8 cellular contexts compared by ENCODE assay signal in the genomic region with DNA sequence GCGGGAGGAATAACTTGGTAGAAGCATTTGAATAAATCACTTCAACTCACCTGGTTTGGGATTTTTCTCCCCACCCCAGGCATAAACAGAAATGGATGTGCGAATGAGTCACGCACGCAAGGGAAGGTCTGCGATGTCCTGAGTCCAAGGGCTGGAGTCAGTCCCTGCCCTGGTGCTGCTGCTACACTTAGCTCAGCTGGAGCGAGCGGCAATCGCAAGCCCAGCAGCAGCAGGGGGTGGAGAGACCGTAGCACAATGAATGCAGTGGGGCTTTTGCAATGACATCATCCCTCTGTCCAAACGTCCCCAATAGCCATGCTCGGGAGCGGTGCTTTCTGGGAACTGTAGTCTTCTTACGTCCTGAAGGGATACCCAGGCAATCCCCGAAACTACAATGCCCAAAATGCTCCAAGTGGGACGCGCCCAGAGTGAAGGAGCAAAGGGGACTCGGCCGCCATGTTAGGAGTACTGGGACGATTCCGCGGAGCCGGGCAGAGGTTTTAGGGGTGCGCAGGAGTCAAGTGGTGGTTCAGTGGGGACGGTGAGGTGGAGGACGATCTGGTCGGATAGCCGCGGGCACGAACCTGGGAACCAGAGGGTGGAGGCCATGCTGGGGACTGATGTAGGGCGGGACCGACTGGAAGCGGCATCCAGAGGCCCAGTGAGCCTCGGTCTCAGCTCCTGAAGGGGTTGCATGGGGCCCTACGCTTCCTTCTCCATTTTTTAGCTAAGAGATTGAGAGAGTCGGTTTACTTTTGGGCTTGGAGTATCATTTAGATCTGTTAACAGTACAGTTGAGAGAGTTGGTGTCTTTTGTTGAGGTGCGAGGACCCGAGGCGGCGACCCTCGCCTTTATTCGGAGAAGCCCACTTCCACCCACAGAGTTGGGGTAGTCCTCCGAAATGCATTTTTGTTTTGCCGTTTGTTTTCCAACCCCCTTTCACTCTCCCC. TPM values are rescaled to one million over a fixed set of nuclear protein-coding genes. Genes with fewer than 3 reads are reported as not detected.
DNase-seq lines count a peak whose midpoint lies in the region; ATAC-seq and TF ChIP-seq lines count a peak whose summit lies in the region.

A gene with protein sequence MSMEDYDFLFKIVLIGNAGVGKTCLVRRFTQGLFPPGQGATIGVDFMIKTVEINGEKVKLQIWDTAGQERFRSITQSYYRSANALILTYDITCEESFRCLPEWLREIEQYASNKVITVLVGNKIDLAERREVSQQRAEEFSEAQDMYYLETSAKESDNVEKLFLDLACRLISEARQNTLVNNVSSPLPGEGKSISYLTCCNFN (minus strand): TSS at position 257 of the 951 bp plus-strand sequence. CDS start 74,581 bp downstream, outside the sequence.

- peak within 1 kb of the TSS; percentile 95 for H3K4me2 ChIP-seq in GM23338

- H3K79me2 ChIP-seq in GM23338 (replicated peaks; ENCODE audit: insufficient read depth) = peaks cover 46% of the 10 kb centered on the region

- no peak within 1 kb of the TSS for H3K4me3 Mint-ChIP-seq in GM23338
- no peak within 1 kb of the TSS for H3K4me3 Mint-ChIP-seq in naive thymus-derived CD8-positive, alpha-beta T cell

- H3K4me1 ChIP-seq in GM23338 (ENCODE audit: insufficient read depth) = peaks cover 21% of the 10 kb centered on the region

- peak within 1 kb of the TSS; percentile 84 for H3K4me3 ChIP-seq in GM23338

- no peak for TF ChIP-seq CTCF in GM23338 (conservative IDR thresholded peaks at IDR 0.05; ENCODE audit: low read depth in 2 of 2)

- no peaks in the 10 kb centered on the region for H3K9me3 Mint-ChIP-seq in GM23338
- no peaks in the 10 kb centered on the region for H3K9me3 Mint-ChIP-seq in naive thymus-derived CD8-positive, alpha-beta T cell

- no peaks in the 10 kb centered on the region for H3K9me2 ChIP-seq in GM23338 (ENCODE audit: insufficient read depth)

- H3K4me1 Mint-ChIP-seq in GM23338 = peaks cover 12% of the 10 kb centered on the region
- peaks cover 8 to 41% (median 25%) of the 10 kb centered on the region in 4 donors for H3K4me1 Mint-ChIP-seq in naive thymus-derived CD8-positive, alpha-beta T cell

- H3F3A ChIP-seq in GM23338 (replicated peaks; ENCODE audit: low read depth) = no peaks in the 10 kb centered on the region

- peaks cover 9% of the 10 kb centered on the region; the same call in 1 of the 2 replicates for H4K20me1 ChIP-seq in GM23338 (replicated peaks; ENCODE audit: insufficient read depth)

- DNase-seq in Daoy (ENCODE audit: low read depth) = peak; percentile 99
- DNase-seq in GM23338 (ENCODE audit: low spot score) = peak; percentile 100
- peak; percentile 99 to 100 for DNase-seq in Kasumi-1 (lab: John Stamatoyannopoulos, UW)
- DNase-seq in RKO (ENCODE audit: low spot score) = peak; percentile 100
- peak; percentile 79 to 87 for DNase-seq in activated T-helper 1 cell treated with anti-CD3 and anti-CD28 coated beads, Interleukin-2, amount 50 U/mL, for 16 hours (ENCODE audit: low read depth in 1 of 2, low spot score in 1 of 2)
- DNase-seq in fibroblast of peridontal ligament (ENCODE audit: extremely low read depth) = peak; percentile 100
- peak; percentile 70 to 98 (median 94) for DNase-seq in naive thymus-derived CD8-positive, alpha-beta T cell
- DNase-seq in stimulated activated naive CD4-positive, alpha-beta T cell (lab: John Stamatoyannopoulos, UW) = peak; percentile 80 to 96 (median 93)

- peak within 1 kb of the TSS; percentile 15 for H2AFZ ChIP-seq in GM23338

- ATAC-seq in GM23338 = peak; percentile 96
- ATAC-seq in naive thymus-derived CD8-positive, alpha-beta T cell = peak; percentile 94 to 95

- peaks cover 14% of the 10 kb centered on the region; the same call in 1 of the 2 replicates for H3K36me3 ChIP-seq in GM23338 (ENCODE audit: insufficient read depth)

- H3K27ac ChIP-seq in GM23338 (ENCODE audit: low read depth) = peak within 1 kb of the TSS; percentile 91

- H3K27ac Mint-ChIP-seq in GM23338 = no peak within 1 kb of the TSS
- no peak within 1 kb of the TSS for H3K27ac Mint-ChIP-seq in naive thymus-derived CD8-positive, alpha-beta T cell

- POLR2A ChIA-PET in naive thymus-derived CD8-positive, alpha-beta T cell (lab: Charles Lee) = interaction anchor here (0.6 to 6.6 kb wide), 17 partner anchors 9 to 178 kb away, joined by 3 to 67 read pairs (median 4); a partner anchor contains a TSS

- H3K27me3 ChIP-seq in GM23338 (ENCODE audit: insufficient read depth) = no peaks in the 10 kb centered on the region

- H3K36me3 Mint-ChIP-seq in GM23338 (ENCODE audit: low read depth) = peaks cover 24% of the 10 kb centered on the region
- H3K36me3 Mint-ChIP-seq in naive thymus-derived CD8-positive, alpha-beta T cell = peaks cover 5 to 15% (median 10%) of the 10 kb centered on the region in 3 donors

- peaks cover 7% of the 10 kb centered on the region for H3K27me3 Mint-ChIP-seq in GM23338 (ENCODE audit: insufficient read depth, low read depth, poor library complexity)
- H3K27me3 Mint-ChIP-seq in naive thymus-derived CD8-positive, alpha-beta T cell = no peaks in the 10 kb centered on the region

TF ChIP-seq in GM23338, 12 proteins besides CTCF, POLR2A, EP300 and RAD21 (continues in another document):
- TF ChIP-seq, protein P1, sequence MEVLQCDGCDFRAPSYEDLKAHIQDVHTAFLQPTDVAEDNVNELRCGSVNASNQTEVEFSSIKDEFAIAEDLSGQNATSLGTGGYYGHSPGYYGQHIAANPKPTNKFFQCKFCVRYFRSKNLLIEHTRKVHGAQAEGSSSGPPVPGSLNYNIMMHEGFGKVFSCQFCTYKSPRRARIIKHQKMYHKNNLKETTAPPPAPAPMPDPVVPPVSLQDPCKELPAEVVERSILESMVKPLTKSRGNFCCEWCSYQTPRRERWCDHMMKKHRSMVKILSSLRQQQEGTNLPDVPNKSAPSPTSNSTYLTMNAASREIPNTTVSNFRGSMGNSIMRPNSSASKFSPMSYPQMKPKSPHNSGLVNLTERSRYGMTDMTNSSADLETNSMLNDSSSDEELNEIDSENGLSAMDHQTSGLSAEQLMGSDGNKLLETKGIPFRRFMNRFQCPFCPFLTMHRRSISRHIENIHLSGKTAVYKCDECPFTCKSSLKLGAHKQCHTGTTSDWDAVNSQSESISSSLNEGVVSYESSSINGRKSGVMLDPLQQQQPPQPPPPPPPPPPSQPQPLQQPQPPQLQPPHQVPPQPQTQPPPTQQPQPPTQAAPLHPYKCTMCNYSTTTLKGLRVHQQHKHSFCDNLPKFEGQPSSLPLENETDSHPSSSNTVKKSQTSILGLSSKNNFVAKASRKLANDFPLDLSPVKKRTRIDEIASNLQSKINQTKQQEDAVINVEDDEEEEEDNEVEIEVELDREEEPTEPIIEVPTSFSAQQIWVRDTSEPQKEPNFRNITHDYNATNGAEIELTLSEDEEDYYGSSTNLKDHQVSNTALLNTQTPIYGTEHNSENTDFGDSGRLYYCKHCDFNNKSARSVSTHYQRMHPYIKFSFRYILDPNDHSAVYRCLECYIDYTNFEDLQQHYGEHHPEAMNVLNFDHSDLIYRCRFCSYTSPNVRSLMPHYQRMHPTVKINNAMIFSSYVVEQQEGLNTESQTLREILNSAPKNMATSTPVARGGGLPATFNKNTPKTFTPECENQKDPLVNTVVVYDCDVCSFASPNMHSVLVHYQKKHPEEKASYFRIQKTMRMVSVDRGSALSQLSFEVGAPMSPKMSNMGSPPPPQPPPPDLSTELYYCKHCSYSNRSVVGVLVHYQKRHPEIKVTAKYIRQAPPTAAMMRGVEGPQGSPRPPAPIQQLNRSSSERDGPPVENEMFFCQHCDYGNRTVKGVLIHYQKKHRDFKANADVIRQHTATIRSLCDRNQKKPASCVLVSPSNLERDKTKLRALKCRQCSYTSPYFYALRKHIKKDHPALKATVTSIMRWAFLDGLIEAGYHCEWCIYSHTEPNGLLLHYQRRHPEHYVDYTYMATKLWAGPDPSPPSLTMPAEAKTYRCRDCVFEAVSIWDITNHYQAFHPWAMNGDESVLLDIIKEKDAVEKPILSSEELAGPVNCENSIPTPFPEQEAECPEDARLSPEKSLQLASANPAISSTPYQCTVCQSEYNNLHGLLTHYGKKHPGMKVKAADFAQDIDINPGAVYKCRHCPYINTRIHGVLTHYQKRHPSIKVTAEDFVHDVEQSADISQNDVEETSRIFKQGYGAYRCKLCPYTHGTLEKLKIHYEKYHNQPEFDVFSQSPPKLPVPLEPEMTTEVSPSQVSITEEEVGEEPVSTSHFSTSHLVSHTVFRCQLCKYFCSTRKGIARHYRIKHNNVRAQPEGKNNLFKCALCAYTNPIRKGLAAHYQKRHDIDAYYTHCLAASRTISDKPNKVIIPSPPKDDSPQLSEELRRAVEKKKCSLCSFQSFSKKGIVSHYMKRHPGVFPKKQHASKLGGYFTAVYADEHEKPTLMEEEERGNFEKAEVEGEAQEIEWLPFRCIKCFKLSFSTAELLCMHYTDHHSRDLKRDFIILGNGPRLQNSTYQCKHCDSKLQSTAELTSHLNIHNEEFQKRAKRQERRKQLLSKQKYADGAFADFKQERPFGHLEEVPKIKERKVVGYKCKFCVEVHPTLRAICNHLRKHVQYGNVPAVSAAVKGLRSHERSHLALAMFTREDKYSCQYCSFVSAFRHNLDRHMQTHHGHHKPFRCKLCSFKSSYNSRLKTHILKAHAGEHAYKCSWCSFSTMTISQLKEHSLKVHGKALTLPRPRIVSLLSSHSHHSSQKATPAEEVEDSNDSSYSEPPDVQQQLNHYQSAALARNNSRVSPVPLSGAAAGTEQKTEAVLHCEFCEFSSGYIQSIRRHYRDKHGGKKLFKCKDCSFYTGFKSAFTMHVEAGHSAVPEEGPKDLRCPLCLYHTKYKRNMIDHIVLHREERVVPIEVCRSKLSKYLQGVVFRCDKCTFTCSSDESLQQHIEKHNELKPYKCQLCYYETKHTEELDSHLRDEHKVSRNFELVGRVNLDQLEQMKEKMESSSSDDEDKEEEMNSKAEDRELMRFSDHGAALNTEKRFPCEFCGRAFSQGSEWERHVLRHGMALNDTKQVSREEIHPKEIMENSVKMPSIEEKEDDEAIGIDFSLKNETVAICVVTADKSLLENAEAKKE (CRISPR knock-in tag; IDR thresholded peaks at IDR 0.05) = no peak
- TF ChIP-seq STAT1 (IDR thresholded peaks at IDR 0.05; ENCODE audit: unreplicated experiment) (no peak), EZH2phosphoT487 (IDR thresholded peaks at IDR 0.05; ENCODE audit: unreplicated experiment) (no peak), CREB1 (CRISPR knock-in tag; IDR thresholded peaks at IDR 0.05; ENCODE audit: low read depth) (peak; percentile 83), NANOG (IDR thresholded peaks at IDR 0.05; ENCODE audit: borderline replicate concordance) (no peak)

RNA-seq across cellular contexts. Expression of the gene that starts here (rescaled TPM):
- 10.3 and 11.9 TPM in 2 replicates for total RNA-seq in Daoy (2014; rRNA removed; shearing (Covaris generic))
- total RNA-seq in GM23338 (2014; rRNA removed; shearing (Covaris generic)) = 4.5 and 6.6 TPM in 2 replicates
- 2.6 and 3.3 TPM in 2 replicates for polyA plus RNA-seq in GM23338 (2016; fragmentation: Nextera tagmentation; extraction: Ambion mirVana)
- total RNA-seq in naive thymus-derived CD8-positive, alpha-beta T cell = 10 to 100 TPM; 28.1 to 35.5 TPM
- polyA plus RNA-seq in naive thymus-derived CD8-positive, alpha-beta T cell = 10 to 100 TPM; 10.7 to 17.4 (median 12.8) TPM

Comparison
In these comparisons a context has a peak if more than half of its experiments do, and no peak if none do; other contexts are left out.
1. Peak in every context shown above with its lines: DNase-seq, ATAC-seq, H3K4me3 ChIP-seq and H3K27ac ChIP-seq.